In genomic region chr5:68015381-68015780, GRCh38 we compare ENCODE assay signal across 20 cellular contexts.
"Had no signal": no experiment of that assay in that cellular context is flagged by ENCODE, and none has a peak within 500 bp of the region (broad histone marks: within the 10 kb centered on the region; RNA-seq: fewer than 3 reads in every experiment).

No MANE protein-coding gene starts in this region.

- H3K4me1 Mint-ChIP-seq: WTC11 had no signal

- H3K4me3 ChIP-seq: SJSA1, thoracic aorta had no signal

- H3K27me3 Mint-ChIP-seq: activated CD8-positive, alpha-beta T cell treated with anti-CD3 and anti-CD28 coated beads for 36 hours; dendritic cell treated with granulocyte-macrophage colony-stimulating factor and Interleukin-4, amounts not matched to agents 40 ng/mL and 50 ng/mL, for 4 days had no signal

- H3K27ac ChIP-seq: neutrophil, parathyroid adenoma, SJSA1, thoracic aorta had no signal

- H3K4me3 Mint-ChIP-seq: activated CD8-positive, alpha-beta T cell treated with anti-CD3 and anti-CD28 coated beads for 36 hours; dendritic cell treated with granulocyte-macrophage colony-stimulating factor and Interleukin-4, amounts not matched to agents 40 ng/mL and 50 ng/mL, for 4 days; effector memory CD8-positive, alpha-beta T cell; stimulated activated naive CD8-positive, alpha-beta T cell treated with anti-CD3 and anti-CD28 coated beads, Interleukin-15, Interleukin-2, amounts not matched to agents 100 ng/mL and 50 ng/mL, for 24 hours; WTC11 had no signal

- H3K9ac ChIP-seq: parathyroid adenoma had no signal

- H3K79me2 ChIP-seq: parathyroid adenoma had no signal

- H3K36me3 ChIP-seq: neutrophil, SJSA1, thoracic aorta had no signal

- ATAC-seq: activated CD8-positive, alpha-beta T cell treated with anti-CD3 and anti-CD28 coated beads for 36 hours; activated naive CD4-positive, alpha-beta T cell treated with anti-CD3 and anti-CD28 coated beads, Interleukin-2, amount 50 U/mL, for 72 hours; effector memory CD8-positive, alpha-beta T cell; left ventricle myocardium superior; right cardiac atrium; WTC11 had no signal

- DNase-seq: activated CD4-positive, alpha-beta T cell treated with anti-CD3 and anti-CD28 coated beads for 4 hours; activated CD8-positive, alpha-beta T cell treated with anti-CD3 and anti-CD28 coated beads for 36 hours; activated effector memory CD4-positive, alpha-beta T cell treated with anti-CD3 and anti-CD28 coated beads, Interleukin-2, amount 50 U/mL, for 16 hours; activated T-cell treated with anti-CD3 and anti-CD28 coated beads, Interleukin-2, amount 50 U/mL, for 48 hours; central memory CD4-positive, alpha-beta T cell; effector memory CD8-positive, alpha-beta T cell; left ventricle myocardium superior; right cardiac atrium; small intestine; stimulated activated CD4-positive, alpha-beta T cell treated with anti-CD3 and anti-CD28 coated beads, Interleukin-4, amount 100 ng/mL, for 4 hours; stimulated activated CD8-positive, alpha-beta memory T cell treated with anti-CD3 and anti-CD28 coated beads, Interleukin-4, amount 100 ng/mL, for 48 hours; SW 1271 had no signal

- H3K27me3 ChIP-seq: neutrophil, SJSA1 had no signal

- H3K36me3 Mint-ChIP-seq: activated naive CD4-positive, alpha-beta T cell treated with anti-CD3 and anti-CD28 coated beads, Interleukin-2, amount 50 U/mL, for 72 hours had no signal

- H2AFZ ChIP-seq: parathyroid adenoma had no signal

- H3K9me3 Mint-ChIP-seq: activated naive CD4-positive, alpha-beta T cell treated with anti-CD3 and anti-CD28 coated beads, Interleukin-2, amount 50 U/mL, for 72 hours; effector memory CD8-positive, alpha-beta T cell; stimulated activated naive CD8-positive, alpha-beta T cell treated with anti-CD3 and anti-CD28 coated beads, Interleukin-15, Interleukin-2, amounts not matched to agents 100 ng/mL and 50 ng/mL, for 24 hours had no signal

- H3K4me1 ChIP-seq: parathyroid adenoma, SJSA1 had no signal

- H3K9me3 ChIP-seq: neutrophil, SJSA1, thoracic aorta had no signal

- H3K27ac Mint-ChIP-seq: activated CD8-positive, alpha-beta T cell treated with anti-CD3 and anti-CD28 coated beads for 36 hours; activated naive CD4-positive, alpha-beta T cell treated with anti-CD3 and anti-CD28 coated beads, Interleukin-2, amount 50 U/mL, for 72 hours; dendritic cell treated with granulocyte-macrophage colony-stimulating factor and Interleukin-4, amounts not matched to agents 40 ng/mL and 50 ng/mL, for 4 days; effector memory CD8-positive, alpha-beta T cell; stimulated activated naive CD8-positive, alpha-beta T cell treated with anti-CD3 and anti-CD28 coated beads, Interleukin-15, Interleukin-2, amounts not matched to agents 100 ng/mL and 50 ng/mL, for 24 hours; WTC11 had no signal
